In genomic region chr6:164401871-164402270, GRCh38 we compare ENCODE assay signal across 16 cellular contexts.
"Had no signal": no experiment of that assay in that cellular context is flagged by ENCODE, and none has a peak within 500 bp of the region (broad histone marks: within the 10 kb centered on the region; RNA-seq: fewer than 3 reads in every experiment).

No MANE protein-coding gene starts in this region.

- H3K27ac ChIP-seq: brain microvascular endothelial cell, epithelial cell of prostate had no signal

- H3K36me3 ChIP-seq: brain microvascular endothelial cell had no signal

- DNase-seq: activated CD4-positive, alpha-beta T cell treated with anti-CD3 and anti-CD28 coated beads for 36 hours; activated CD4-positive, alpha-beta T cell treated with anti-CD3 and anti-CD28 coated beads, Interleukin-2, amount 50 U/mL, for 48 hours; activated naive CD4-positive, alpha-beta T cell; activated naive CD8-positive, alpha-beta T cell treated with anti-CD3 and anti-CD28 coated beads for 36 hours; amniotic stem cell; brain microvascular endothelial cell; central memory CD4-positive, alpha-beta T cell; dorsolateral prefrontal cortex; foreskin melanocyte; glutamatergic neuron; islet precursor cell; nephron progenitor cell; right cardiac atrium; stimulated activated CD4-positive, alpha-beta T cell treated with anti-CD3 and anti-CD28 coated beads, Interleukin-4, amount 100 ng/mL, for 24 hours had no signal

- ATAC-seq: activated CD4-positive, alpha-beta T cell treated with anti-CD3 and anti-CD28 coated beads for 36 hours; right cardiac atrium; stimulated activated memory B cell treated with anti-CD40 and anti-IgM and Interleukin-4, amounts not matched to agents 10 μg/mL and 1 μg/mL and 100 μg/mL, for 72 hours had no signal

- H3K27me3 ChIP-seq: brain microvascular endothelial cell, dorsolateral prefrontal cortex had no signal
